ENCODE assay signal across 8 cellular contexts in the genomic region with DNA sequence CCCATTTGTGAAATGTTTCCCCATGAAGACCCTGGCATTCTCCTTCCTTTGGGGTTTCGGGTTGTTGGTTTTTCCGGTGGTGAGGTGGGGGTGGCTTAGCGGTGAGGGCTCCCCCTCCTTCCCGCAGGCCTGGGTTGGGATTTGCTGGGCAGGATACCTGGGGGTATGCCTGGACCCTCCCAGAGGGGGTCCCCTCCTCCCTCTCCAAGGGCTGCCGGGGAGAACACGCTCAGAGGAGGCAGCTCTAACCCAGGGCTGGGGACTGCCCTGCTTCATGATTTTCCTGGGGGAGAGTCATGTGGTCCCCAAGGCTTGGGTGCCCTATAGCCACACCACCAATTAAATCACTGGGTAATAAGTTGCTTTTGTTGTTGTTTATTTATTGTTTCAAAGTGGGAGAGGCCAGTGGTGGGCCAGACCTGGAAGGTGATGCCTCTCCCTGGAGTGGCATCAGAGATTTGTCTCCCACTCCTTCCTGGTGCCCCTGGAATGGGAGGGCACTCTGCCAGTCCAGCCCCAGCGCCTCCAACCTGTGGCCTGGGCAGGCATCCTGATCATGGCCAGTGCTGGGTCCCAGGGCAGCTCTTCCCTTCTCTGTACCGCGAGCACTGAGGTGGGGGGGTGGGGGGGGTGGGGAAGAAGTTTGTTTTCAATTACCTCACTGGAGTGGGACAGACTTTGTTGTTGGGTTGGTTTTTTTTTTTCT. TPM values are rescaled to one million over a fixed set of nuclear protein-coding genes. Genes with fewer than 3 reads are reported as not detected.
A peak's percentile ranks its signal among the peaks of the same experiment; 100 is the strongest.
DNase-seq lines count a peak whose midpoint lies in the region; ATAC-seq and TF ChIP-seq lines count a peak whose summit lies in the region.

No MANE protein-coding gene starts in this region.

- peak overlapping the region; percentile 94 for H3K27ac Mint-ChIP-seq in mesothelial cell of epicardium

- ATAC-seq in HG03565 (IDR thresholded peaks at IDR 0.05; ENCODE audit: unreplicated experiment), result no peak
- ATAC-seq in HG02798 (IDR thresholded peaks at IDR 0.05; ENCODE audit: poor library complexity, unreplicated experiment), result no peak
- ATAC-seq in GM21576 (IDR thresholded peaks at IDR 0.05; ENCODE audit: unreplicated experiment), result no peak

- H3K36me3 Mint-ChIP-seq in mesothelial cell of epicardium, result no peaks in the 10 kb centered on the region

- peak overlapping the region; percentile 83 for H3K4me3 Mint-ChIP-seq in mesothelial cell of epicardium

- no peaks in the 10 kb centered on the region for H3K9me3 Mint-ChIP-seq in mesothelial cell of epicardium

- H3K27me3 ChIP-seq in brain microvascular endothelial cell (replicated peaks), result no peaks in the 10 kb centered on the region

- H3K27ac ChIP-seq in brain microvascular endothelial cell, result peak overlapping the region; percentile 93

- in situ Hi-C loops in brain microvascular endothelial cell (cut with HindIII; ENCODE audit: low pct_ligation_motif_present, low sequenced_read_pairs), result no loop called here

- H3K27me3 Mint-ChIP-seq in mesothelial cell of epicardium (ENCODE audit: low read depth), result peaks cover 7% of the 10 kb centered on the region

- no peaks in the 10 kb centered on the region for H3K36me3 ChIP-seq in brain microvascular endothelial cell (replicated peaks)

- H3K4me3 ChIP-seq in HFF-Myc (replicated peaks; ENCODE audit: low read depth, low read length) (peak overlapping the region; percentile 59), brain microvascular endothelial cell (ENCODE audit: low read depth, low read length) (peak overlapping the region; percentile 63)

- H3K4me1 Mint-ChIP-seq in mesothelial cell of epicardium, result peaks cover 58% of the 10 kb centered on the region

- DNase-seq in A172 (ENCODE audit: low spot score), result peak; percentile 63
- DNase-seq in HFF-Myc (ENCODE audit: extremely low read depth, low read depth), result no peak
- no peak for DNase-seq in brain microvascular endothelial cell
- DNase-seq in mesothelial cell of epicardium (ENCODE audit: low spot score in 2 of 2, unreplicated experiment in 2 of 2), result no peak
- no peak for DNase-seq in inferior parietal cortex (ENCODE audit: extremely low spot score)

- TF ChIP-seq CTCF in HFF-Myc (IDR thresholded peaks at IDR 0.05; ENCODE audit: low read depth, low read length, missing control alignments) (no peak), brain microvascular endothelial cell (IDR thresholded peaks at IDR 0.05; ENCODE audit: low read depth, low read length, missing control alignments) (no peak), mesothelial cell of epicardium (IDR thresholded peaks at IDR 0.05; ENCODE audit: unreplicated experiment) (no peak)

RNA-seq across cellular contexts. Expression of a gene that starts 1.3 kb away (rescaled TPM):
- total RNA-seq in A172 (2014; rRNA removed; shearing (Covaris generic)), result 7.5 and 8.1 TPM in 2 replicates
- total RNA-seq in mesothelial cell of epicardium, result 5.9 to 6.3 TPM (median 6.1 TPM) in 3 replicates

RNA-seq across cellular contexts. Expression of a gene that starts 17.1 kb away (rescaled TPM):
- 6.2 and 15.0 TPM in 2 replicates for total RNA-seq in A172 (2014; rRNA removed; shearing (Covaris generic))
- total RNA-seq in mesothelial cell of epicardium, result 44.7 to 48.8 TPM (median 48.7 TPM) in 3 replicates

RNA-seq across cellular contexts. Expression of a gene that starts 21.4 kb away (rescaled TPM):
- 75.8 and 96.0 TPM in 2 replicates for total RNA-seq in A172 (2014; rRNA removed; shearing (Covaris generic))
- 32.0 to 37.9 TPM (median 32.2 TPM) in 3 replicates for total RNA-seq in mesothelial cell of epicardium

RNA-seq across cellular contexts. Expression of a gene that starts 26.9 kb away (rescaled TPM):
- total RNA-seq in A172 (2014; rRNA removed; shearing (Covaris generic)), result 192 and 217 TPM in 2 replicates
- 103 to 107 TPM (median 103 TPM) in 3 replicates for total RNA-seq in mesothelial cell of epicardium

RNA-seq across cellular contexts. Expression of a gene that starts 29.2 kb away (rescaled TPM):
- total RNA-seq in A172 (2014; rRNA removed; shearing (Covaris generic)), result not detected in 2 replicates
- total RNA-seq in mesothelial cell of epicardium, result 0.41 to 0.82 TPM (median 0.74 TPM) in 3 replicates
